17 cellular contexts compared by ENCODE assay signal in genomic region chr11:76792505-76793264, GRCh38. TPM values are rescaled to one million over a fixed set of nuclear protein-coding genes. Genes with fewer than 3 reads are reported as not detected.
A peak's percentile ranks its signal among the peaks of the same experiment; 100 is the strongest.
DNase-seq lines count a peak whose midpoint lies in the region; ATAC-seq, FAIRE-seq and TF ChIP-seq lines count a peak whose summit lies in the region.
"Had no signal": no experiment of that assay in that cellular context is flagged by ENCODE, and none has a peak within 500 bp of the region (broad histone marks: within the 10 kb centered on the region; RNA-seq: fewer than 3 reads in every experiment).

No MANE protein-coding gene starts in this region.

- H3K4me2 ChIP-seq in astrocyte (ENCODE audit: low read length) = peak overlapping the region; percentile 66
- peak overlapping the region; percentile 48 for H3K4me2 ChIP-seq in keratinocyte (ENCODE audit: control insufficient read depth, extremely low read depth, insufficient read depth, low read depth, low read length)

- H3K36me3 Mint-ChIP-seq in astrocyte (ENCODE audit: low read depth, unreplicated experiment) = peaks cover 36% of the 10 kb centered on the region
- no peaks in the 10 kb centered on the region for H3K36me3 Mint-ChIP-seq in stimulated activated naive B cell treated with anti-CD40 and anti-IgM and Interleukin-4, amounts not matched to agents 10 μg/mL and 1 μg/mL and 100 μg/mL, for 72 hours
- H3K36me3 Mint-ChIP-seq: CD14-positive monocyte, memory B cell had no signal

- no peak for ATAC-seq in HG02970 (IDR thresholded peaks at IDR 0.05; ENCODE audit: low FRiP score, unreplicated experiment)
- no peak for ATAC-seq in stimulated activated naive B cell treated with anti-CD40 and anti-IgM and Interleukin-4, amounts not matched to agents 10 μg/mL and 1 μg/mL and 100 μg/mL, for 72 hours (replicated peaks)
- ATAC-seq: Panc1 had no signal

- WGBS in spleen, 5 donors = 77 to 94% (median 89%) methylated on average over 13 of the region's 13 CpGs

- peak overlapping the region; percentile 85 for H3K27ac Mint-ChIP-seq in astrocyte (ENCODE audit: unreplicated experiment)
- no peak overlapping the region for H3K27ac Mint-ChIP-seq in stimulated activated naive B cell treated with anti-CD40 and anti-IgM and Interleukin-4, amounts not matched to agents 10 μg/mL and 1 μg/mL and 100 μg/mL, for 72 hours
- H3K27ac Mint-ChIP-seq: memory B cell had no signal

- FAIRE-seq in astrocyte (lab: Jason Lieb, UNC) (no peak), keratinocyte (lab: Jason Lieb, UNC) (no peak)
- FAIRE-seq: colon, GM19239 had no signal

- H3K9me3 Mint-ChIP-seq in astrocyte (ENCODE audit: unreplicated experiment) = peaks cover 13% of the 10 kb centered on the region
- peaks cover 0 to 4% of the 10 kb centered on the region in 2 donors for H3K9me3 Mint-ChIP-seq in stimulated activated naive B cell treated with anti-CD40 and anti-IgM and Interleukin-4, amounts not matched to agents 10 μg/mL and 1 μg/mL and 100 μg/mL, for 72 hours
- H3K9me3 Mint-ChIP-seq: memory B cell had no signal

- H4K20me1 ChIP-seq in astrocyte (ENCODE audit: insufficient read depth, low read length) = peaks cover 100% of the 10 kb centered on the region
- H4K20me1 ChIP-seq in keratinocyte (ENCODE audit: control insufficient read depth, extremely low read depth, insufficient read depth, low read length) = peaks cover 30% of the 10 kb centered on the region

- H3K9me3 ChIP-seq in astrocyte (ENCODE audit: insufficient read depth, low read depth, low read length) (peaks cover 2% of the 10 kb centered on the region), keratinocyte (ENCODE audit: control insufficient read depth, low read depth, low read length) (no peaks in the 10 kb centered on the region), spleen (no peaks in the 10 kb centered on the region)
- H3K9me3 ChIP-seq: ovary had no signal

- H3K4me3 Mint-ChIP-seq in astrocyte (ENCODE audit: unreplicated experiment) = peak overlapping the region; percentile 42
- no peak overlapping the region for H3K4me3 Mint-ChIP-seq in stimulated activated naive B cell treated with anti-CD40 and anti-IgM and Interleukin-4, amounts not matched to agents 10 μg/mL and 1 μg/mL and 100 μg/mL, for 72 hours
- H3K4me3 Mint-ChIP-seq: CD14-positive monocyte, memory B cell had no signal

- H3K9me1 ChIP-seq in keratinocyte (ENCODE audit: control insufficient read depth, extremely low read depth, insufficient read depth, low read length) = peaks cover 21% of the 10 kb centered on the region

- H3K4me1 Mint-ChIP-seq in astrocyte (ENCODE audit: low read depth, unreplicated experiment) = peaks cover 43% of the 10 kb centered on the region
- no peaks in the 10 kb centered on the region for H3K4me1 Mint-ChIP-seq in stimulated activated naive B cell treated with anti-CD40 and anti-IgM and Interleukin-4, amounts not matched to agents 10 μg/mL and 1 μg/mL and 100 μg/mL, for 72 hours
- H3K4me1 Mint-ChIP-seq: memory B cell had no signal

- H3K9ac ChIP-seq in astrocyte (ENCODE audit: low read length) (no peak overlapping the region), keratinocyte (ENCODE audit: control insufficient read depth, extremely low read depth, insufficient read depth, low read length) (peak overlapping the region; percentile 19)

- TF ChIP-seq CTCF in astrocyte (IDR thresholded peaks at IDR 0.05; ENCODE audit: insufficient read depth, low read depth, low read length) (no peak), keratinocyte (optimal IDR thresholded peaks at IDR 0.05 in 1 of 3, IDR thresholded peaks at IDR 0.05 in 1 of 3, conservative IDR thresholded peaks at IDR 0.05 in 1 of 3; ENCODE audit: extremely low read depth in 1 of 3, insufficient read depth in 2 of 3, low read length in 3 of 3) (no peak), spleen (IDR thresholded peaks at IDR 0.05 in 8 of 11, conservative IDR thresholded peaks at IDR 0.05 in 3 of 11) (no peak)

- intact Hi-C loops in spleen (cut with DNase I; ENCODE audit: low total_unique reads) = no loop called here

- H3K79me2 ChIP-seq in astrocyte (ENCODE audit: insufficient read depth, low read length) (peaks cover 97% of the 10 kb centered on the region), keratinocyte (ENCODE audit: control insufficient read depth, insufficient read depth, low read length) (peaks cover 82% of the 10 kb centered on the region)

- no peak for TF ChIP-seq POLR2A in spleen (IDR thresholded peaks at IDR 0.05)

- no peaks in the 10 kb centered on the region for H3K27me3 ChIP-seq in astrocyte (ENCODE audit: insufficient read depth, low read length)
- no peaks in the 10 kb centered on the region for H3K27me3 ChIP-seq in keratinocyte (ENCODE audit: control insufficient read depth, extremely low read depth, insufficient read depth, low read length)
- no peaks in the 10 kb centered on the region for H3K27me3 ChIP-seq in spleen (replicated peaks in 1 of 7)
- H3K27me3 ChIP-seq: ovary had no signal

- no peaks in the 10 kb centered on the region for H3K27me3 Mint-ChIP-seq in astrocyte (ENCODE audit: low read depth, unreplicated experiment)
- peaks cover 6 to 10% of the 10 kb centered on the region in 2 donors for H3K27me3 Mint-ChIP-seq in stimulated activated naive B cell treated with anti-CD40 and anti-IgM and Interleukin-4, amounts not matched to agents 10 μg/mL and 1 μg/mL and 100 μg/mL, for 72 hours

- no peak overlapping the region for H3K27ac ChIP-seq in astrocyte (ENCODE audit: low read depth, low read length)
- H3K27ac ChIP-seq in keratinocyte (ENCODE audit: control insufficient read depth, insufficient read depth, low read length) = peak overlapping the region; percentile 28
- no peak overlapping the region for H3K27ac ChIP-seq in spleen
- H3K27ac ChIP-seq: ovary had no signal

- DNase-seq in GM03348 (ENCODE audit: low spot score) (peak; percentile 4), astrocyte (ENCODE audit: low read depth) (no peak), keratinocyte (ENCODE audit: low read depth, low spot score) (no peak), spleen (peak; percentile 63), EL (no peak), H4 (ENCODE audit: low spot score) (no peak)
- no peak for DNase-seq in stimulated activated naive B cell treated with anti-CD40 and anti-IgM and Interleukin-4, amounts not matched to agents 10 μg/mL and 1 μg/mL and 100 μg/mL, for 72 hours
- DNase-seq: activated CD4-positive, alpha-beta T cell treated with anti-CD3 and anti-CD28 coated beads for 48 hours; Karpas-422; NCI-H524 treated with DMSO at 0.1 percent for 48 hours had no signal

- H3K36me3 ChIP-seq in astrocyte (ENCODE audit: insufficient read depth, low read length) = no peaks in the 10 kb centered on the region
- peaks cover 23 to 25% of the 10 kb centered on the region in 2 experiments for H3K36me3 ChIP-seq in keratinocyte (ENCODE audit: control insufficient read depth in 2 of 2, extremely low read depth in 1 of 2, insufficient read depth in 2 of 2, low read length in 2 of 2)
- H3K36me3 ChIP-seq in spleen = peaks cover 0 to 15% (median 3%) of the 10 kb centered on the region in 6 donors
- H3K36me3 ChIP-seq: ovary had no signal

- H3K4me3 ChIP-seq in astrocyte (ENCODE audit: insufficient read depth, low read depth, low read length) = no peak overlapping the region
- no peak overlapping the region for H3K4me3 ChIP-seq in keratinocyte (ENCODE audit: control insufficient read depth in 2 of 3, extremely low read depth in 1 of 3, insufficient read depth in 2 of 3, low read depth in 1 of 3, low read length in 3 of 3)
- H3K4me3 ChIP-seq in spleen = no peak overlapping the region
- H3K4me3 ChIP-seq: ovary had no signal

- no peak overlapping the region for H2AFZ ChIP-seq in astrocyte (ENCODE audit: low read depth, low read length)
- H2AFZ ChIP-seq in keratinocyte (ENCODE audit: control insufficient read depth, low read length) = no peak overlapping the region

- dilution Hi-C loops in keratinocyte (cut with MboI; ENCODE audit: extremely low pct_ligation_motif_present, low sequenced_read_pairs) = no loop called here

- H3K4me1 ChIP-seq in astrocyte (ENCODE audit: insufficient read depth, low read length) (peaks cover 24% of the 10 kb centered on the region), keratinocyte (ENCODE audit: control insufficient read depth, extremely low read depth, insufficient read depth, low read length) (peaks cover 59% of the 10 kb centered on the region), spleen (peaks cover 0 to 14% (median 5%) of the 10 kb centered on the region in 6 donors)

RNA-seq across cellular contexts. Expression of gene TSKU, which starts 9.5 kb away (rescaled TPM):
- 57.9 and 69.6 TPM in 2 replicates for total RNA-seq in astrocyte
- polyA plus RNA-seq in keratinocyte = 22.8 to 36.1 TPM (median 35.8 TPM) in 3 replicates
- polyA plus RNA-seq in keratinocyte (2011; ENCODE audit: low read depth) = 3.6 TPM
- 23.3 and 32.4 TPM in 2 replicates for polyA plus RNA-seq in keratinocyte (2011; cell fraction: cytosol; rRNA removed)
- polyA plus RNA-seq in keratinocyte (2011; cell fraction: nucleus; rRNA removed) = 46.7 and 64.8 TPM in 2 replicates
- polyA plus RNA-seq in keratinocyte (2012; ENCODE audit: low replicate concordance) = 24.0 and 42.3 TPM in 2 replicates
- polyA minus RNA-seq in keratinocyte = 27.5 to 79.8 TPM (median 38.8 TPM) in 3 replicates
- 58.9 TPM for polyA minus RNA-seq in keratinocyte (2011; cell fraction: cytosol; rRNA and poly(A)+ RNA removed)
- polyA minus RNA-seq in keratinocyte (2011; cell fraction: nucleus; rRNA and poly(A)+ RNA removed) = 52.7 and 54.9 TPM in 2 replicates
- total RNA-seq in spleen = 10 to 100 TPM in 6 of 7 donors, 1 to 10 TPM in 1; 9.4 to 18.6 (median 13.1) TPM
- 1 to 10 TPM; 1.1 to 5.7 (median 1.8) TPM for polyA plus RNA-seq in spleen
- 64.5 and 67.1 TPM in 2 replicates for total RNA-seq in H4 (2014; rRNA removed; shearing (Covaris generic))
- polyA plus RNA-seq: CD14-positive monocyte had no signal

Comparison
In these comparisons a context has a peak if more than half of its experiments do, and no peak if none do; other contexts are left out.
1. DNase-seq: peak in GM03348 (single experiment) and spleen (single experiment); none in astrocyte (single experiment), keratinocyte (single experiment), stimulated activated naive B cell treated with anti-CD40 and anti-IgM and Interleukin-4, amounts not matched to agents 10 μg/mL and 1 μg/mL and 100 μg/mL, for 72 hours (single experiment), EL (single experiment) and H4 (single experiment).